16 cellular contexts compared by ENCODE assay signal in genomic region chr20:609371-609964, GRCh38. TPM values are rescaled to one million over a fixed set of nuclear protein-coding genes. Genes with fewer than 3 reads are reported as not detected.
DNase-seq lines count a peak whose midpoint lies in the region; ATAC-seq and TF ChIP-seq lines count a peak whose summit lies in the region.
"Had no signal": no experiment of that assay in that cellular context is flagged by ENCODE, and none has a peak within 500 bp of the region (broad histone marks: within the 10 kb centered on the region; RNA-seq: fewer than 3 reads in every experiment).

No MANE protein-coding gene starts in this region.

- H3K27ac ChIP-seq in neural progenitor cell (no peak overlapping the region), thyroid gland (no peak overlapping the region)
- H3K27ac ChIP-seq: right lobe of liver, RWPE1 had no signal

- H3K9me3 ChIP-seq in NT2/D1 (ENCODE audit: insufficient read depth, low read length): no peaks in the 10 kb centered on the region
- no peaks in the 10 kb centered on the region for H3K9me3 ChIP-seq in neural progenitor cell (ENCODE audit: low read depth)
- H3K9me3 ChIP-seq in thyroid gland: no peaks in the 10 kb centered on the region
- H3K9me3 ChIP-seq: right lobe of liver had no signal

- H4K20me1 ChIP-seq in neural progenitor cell (ENCODE audit: low read depth): peaks cover 22% of the 10 kb centered on the region

- H3K27me3 ChIP-seq in NT2/D1 (ENCODE audit: insufficient read depth, insufficient read length) (peaks cover 26% of the 10 kb centered on the region), neural progenitor cell (peaks cover 67% of the 10 kb centered on the region), thyroid gland (peaks cover 7% of the 10 kb centered on the region)

- H3K27me3 Mint-ChIP-seq in glutamatergic neuron (ENCODE audit: unreplicated experiment) (peaks cover 21% of the 10 kb centered on the region), neural progenitor cell (ENCODE audit: insufficient read depth, low read depth) (peaks cover 35% of the 10 kb centered on the region)

- no peaks in the 10 kb centered on the region for H3K79me2 ChIP-seq in neural progenitor cell (ENCODE audit: low read depth)

- peaks cover 13% of the 10 kb centered on the region for H3K9me3 Mint-ChIP-seq in glutamatergic neuron (ENCODE audit: unreplicated experiment)
- no peaks in the 10 kb centered on the region for H3K9me3 Mint-ChIP-seq in neural progenitor cell
- H3K9me3 Mint-ChIP-seq: activated CD4-positive, alpha-beta memory T cell treated with anti-CD3 and anti-CD28 coated beads for 36 hours had no signal

- H3K27ac Mint-ChIP-seq in glutamatergic neuron (ENCODE audit: unreplicated experiment) (peak overlapping the region; percentile 89), neural progenitor cell (no peak overlapping the region)
- H3K27ac Mint-ChIP-seq: activated CD4-positive, alpha-beta memory T cell treated with anti-CD3 and anti-CD28 coated beads for 36 hours had no signal

- H2AFZ ChIP-seq in neural progenitor cell (replicated peaks): peak overlapping the region; percentile 57

- TF ChIP-seq POLR2A in thyroid gland (IDR thresholded peaks at IDR 0.05): no peak

- H3K9ac ChIP-seq in NT2/D1 (ENCODE audit: insufficient read length, low read depth) (peak overlapping the region; percentile 65), neural progenitor cell (no peak overlapping the region)

- H3K4me3 Mint-ChIP-seq in glutamatergic neuron (ENCODE audit: unreplicated experiment): peak overlapping the region; percentile 85
- peak overlapping the region; percentile 64 for H3K4me3 Mint-ChIP-seq in neural progenitor cell
- H3K4me3 Mint-ChIP-seq: activated CD4-positive, alpha-beta memory T cell treated with anti-CD3 and anti-CD28 coated beads for 36 hours had no signal

- H3K4me2 ChIP-seq in neural progenitor cell: peak overlapping the region; percentile 72

- H3K36me3 ChIP-seq in NT2/D1 (ENCODE audit: insufficient read depth, insufficient read length, low read length) (peaks cover 7% of the 10 kb centered on the region), neural progenitor cell (no peaks in the 10 kb centered on the region), thyroid gland (no peaks in the 10 kb centered on the region)
- H3K36me3 ChIP-seq: right lobe of liver had no signal

- intact Hi-C loops in thyroid gland (cut with DNase I): no loop called here

- no peak for ATAC-seq in HG02884 (IDR thresholded peaks at IDR 0.05; ENCODE audit: unreplicated experiment)
- ATAC-seq in HG03097 (IDR thresholded peaks at IDR 0.05; ENCODE audit: low FRiP score, unreplicated experiment): no peak

- no peaks in the 10 kb centered on the region for H3K36me3 Mint-ChIP-seq in glutamatergic neuron (ENCODE audit: unreplicated experiment)
- H3K36me3 Mint-ChIP-seq in neural progenitor cell: no peaks in the 10 kb centered on the region
- H3K36me3 Mint-ChIP-seq: activated CD4-positive, alpha-beta memory T cell treated with anti-CD3 and anti-CD28 coated beads for 36 hours had no signal

- peaks cover 50% of the 10 kb centered on the region for H3K4me1 Mint-ChIP-seq in glutamatergic neuron (ENCODE audit: low read depth, unreplicated experiment)
- peaks cover 11% of the 10 kb centered on the region for H3K4me1 Mint-ChIP-seq in neural progenitor cell

- TF ChIP-seq CTCF in GM20000 (IDR thresholded peaks at IDR 0.05; ENCODE audit: extremely low read depth, missing control alignments) (no peak), glutamatergic neuron (IDR thresholded peaks at IDR 0.05; ENCODE audit: partially characterized antibody, unreplicated experiment) (no peak), neural progenitor cell (IDR thresholded peaks at IDR 0.05) (no peak), thyroid gland (IDR thresholded peaks at IDR 0.05) (no peak)

- WGBS in thyroid gland, 2 donors: 17 to 18% methylated on average over 19 of the region's 54 CpGs

- peak; percentile 39 for DNase-seq in GM20000 (ENCODE audit: low spot score)
- DNase-seq in NT2/D1 (ENCODE audit: low read depth, low spot score): no peak
- DNase-seq in glutamatergic neuron: peak; percentile 44
- DNase-seq in neural progenitor cell (ENCODE audit: low spot score): no peak
- no peak for DNase-seq in thyroid gland
- no peak for DNase-seq in NCI-H526 (lab: John Stamatoyannopoulos, UW)
- DNase-seq: activated gamma-delta T cell, hippocampal formation, NCI-H1105 had no signal

- H3K4me3 ChIP-seq in NT2/D1 (ENCODE audit: insufficient read length, low read depth) (peak overlapping the region; percentile 56), neural progenitor cell (peak overlapping the region; percentile 40), thyroid gland (replicated peaks in 1 of 3) (no peak overlapping the region)
- H3K4me3 ChIP-seq: right lobe of liver had no signal

- H3K4me1 ChIP-seq in NT2/D1 (ENCODE audit: insufficient read depth, insufficient read length) (peaks cover 18% of the 10 kb centered on the region), neural progenitor cell (no peaks in the 10 kb centered on the region), thyroid gland (peaks cover 0 to 5% of the 10 kb centered on the region in 2 donors)
- H3K4me1 ChIP-seq: right lobe of liver had no signal

- H3F3A ChIP-seq in neural progenitor cell (ENCODE audit: low read depth): peaks cover 18% of the 10 kb centered on the region

RNA-seq across cellular contexts. Expression of gene TCF15, which starts 0.6 kb away (rescaled TPM):
- 19.7 TPM for total RNA-seq in glutamatergic neuron (ENCODE audit: unreplicated experiment)
- total RNA-seq in neural progenitor cell (ENCODE audit: low replicate concordance): 0.07 and 1.4 TPM in 2 replicates
- under 1 TPM in 1 of 4 donors, not detected in 3; 0.59 TPM for total RNA-seq in thyroid gland
- total RNA-seq: activated CD4-positive, alpha-beta memory T cell treated with anti-CD3 and anti-CD28 coated beads for 36 hours; bronchial epithelial cell; HT-29 had no signal

RNA-seq across cellular contexts. Expression of gene SRXN1, which starts 43.5 kb away (rescaled TPM):
- total RNA-seq in glutamatergic neuron (ENCODE audit: unreplicated experiment) (6.3 TPM), neural progenitor cell (ENCODE audit: low replicate concordance) (6.8 and 12.8 TPM in 2 replicates), thyroid gland (100 to 1,000 TPM in 2 of 4 donors, 10 to 100 TPM in 2; 54.3 to 212 (median 135) TPM)

Comparison
In these comparisons a context has a peak if more than half of its experiments do, and no peak if none do; other contexts are left out.
1. DNase-seq: peak in GM20000 (single experiment) and glutamatergic neuron (single experiment); none in NT2/D1 (single experiment), neural progenitor cell (single experiment), thyroid gland (0 of 2) and NCI-H526 (0 of 2).
2. H3K4me3 ChIP-seq: peak in NT2/D1 (single experiment) and neural progenitor cell (single experiment); none in thyroid gland (0 of 3).